Comparison of ENCODE assay signal across 13 cellular contexts in genomic region chr5:138603521-138603920, GRCh38. TPM values are rescaled to one million over a fixed set of nuclear protein-coding genes. Genes with fewer than 3 reads are reported as not detected.
A peak's percentile ranks its signal among the peaks of the same experiment; 100 is the strongest.
DNase-seq lines count a peak whose midpoint lies in the region; ATAC-seq, FAIRE-seq and TF ChIP-seq lines count a peak whose summit lies in the region.
"Had no signal": no experiment of that assay in that cellular context is flagged by ENCODE, and none has a peak within 500 bp of the region (broad histone marks: within the 10 kb centered on the region; RNA-seq: fewer than 3 reads in every experiment).

No MANE protein-coding gene starts in this region.

- TF ChIP-seq CTCF in DND-41 (IDR thresholded peaks at IDR 0.05; ENCODE audit: borderline replicate concordance, extremely low read depth, low read length, poor library complexity, severe bottlenecking) (no peak), MM.1S (IDR thresholded peaks at IDR 0.05; ENCODE audit: low read length) (no peak), hepatocyte (IDR thresholded peaks at IDR 0.05; ENCODE audit: poor library complexity) (no peak)
- no peak for TF ChIP-seq CTCF in CD8-positive, alpha-beta T cell (IDR thresholded peaks at IDR 0.05)

- no peaks in the 10 kb centered on the region for H3F3A ChIP-seq in MM.1S (ENCODE audit: insufficient read depth, low read length)

- POLR2A ChIA-PET in CD8-positive, alpha-beta T cell (lab: Charles Lee) = no interaction called here

- ATAC-seq in DND-41 (ENCODE audit: insufficient read depth, low read depth) = peak; percentile 40; the same call in 2 of the 3 replicates
- peak; percentile 51 for ATAC-seq in GM19023 (IDR thresholded peaks at IDR 0.05; ENCODE audit: unreplicated experiment)
- ATAC-seq in CD8-positive, alpha-beta T cell = no peak

- no peaks in the 10 kb centered on the region for H3K9me3 ChIP-seq in DND-41 (ENCODE audit: insufficient read depth, low read length, severe bottlenecking)
- H3K9me3 ChIP-seq in MM.1S (replicated peaks; ENCODE audit: insufficient read depth, low read length) = no peaks in the 10 kb centered on the region
- no peaks in the 10 kb centered on the region for H3K9me3 ChIP-seq in hepatocyte (ENCODE audit: low read depth)
- no peaks in the 10 kb centered on the region for H3K9me3 ChIP-seq in CD8-positive, alpha-beta T cell (ENCODE audit: low read length)

- no peaks in the 10 kb centered on the region for H3K36me3 Mint-ChIP-seq in CD8-positive, alpha-beta T cell

- H3K79me2 ChIP-seq in DND-41 (ENCODE audit: insufficient read depth, low read length) = no peaks in the 10 kb centered on the region
- H3K79me2 ChIP-seq in MM.1S (ENCODE audit: low read length) = no peaks in the 10 kb centered on the region
- H3K79me2 ChIP-seq in hepatocyte = no peaks in the 10 kb centered on the region

- no peak for TF ChIP-seq POLR2A in H54 (IDR thresholded peaks at IDR 0.05; ENCODE audit: low read depth, low read length)

- H3K4me3 Mint-ChIP-seq in CD8-positive, alpha-beta T cell = no peak overlapping the region

- H3K27ac ChIP-seq in DND-41 (ENCODE audit: low read length) (no peak overlapping the region), MM.1S (ENCODE audit: low read length) (no peak overlapping the region), hepatocyte (no peak overlapping the region)
- H3K27ac ChIP-seq in CD8-positive, alpha-beta T cell (ENCODE audit: low read depth, low read length) = no peak overlapping the region

- H4K20me1 ChIP-seq in DND-41 (ENCODE audit: insufficient read depth, low read length) = no peaks in the 10 kb centered on the region
- H4K20me1 ChIP-seq in MM.1S (ENCODE audit: insufficient read depth, low read length) = no peaks in the 10 kb centered on the region
- H4K20me1 ChIP-seq in hepatocyte (ENCODE audit: insufficient read depth, poor library complexity, severe bottlenecking) = no peaks in the 10 kb centered on the region

- H3K36me3 ChIP-seq in DND-41 (ENCODE audit: insufficient read depth, low read length) = no peaks in the 10 kb centered on the region
- no peaks in the 10 kb centered on the region for H3K36me3 ChIP-seq in MM.1S (replicated peaks; ENCODE audit: insufficient read depth, low read length)
- H3K36me3 ChIP-seq in hepatocyte (replicated peaks; ENCODE audit: insufficient read depth, low read depth) = no peaks in the 10 kb centered on the region
- H3K36me3 ChIP-seq in CD8-positive, alpha-beta T cell (ENCODE audit: insufficient read depth, low read length) = no peaks in the 10 kb centered on the region

- H3K9me2 ChIP-seq in MM.1S (replicated peaks; ENCODE audit: insufficient read depth, low read length) = no peaks in the 10 kb centered on the region
- H3K9me2 ChIP-seq in hepatocyte (replicated peaks; ENCODE audit: insufficient read depth) = no peaks in the 10 kb centered on the region

- intact Hi-C loops in CD8-positive, alpha-beta T cell (cut with DNase I, micrococcal nuclease) = no loop called here

- no peak overlapping the region for H3K9ac ChIP-seq in DND-41 (ENCODE audit: low read depth, low read length)
- no peak overlapping the region for H3K9ac ChIP-seq in MM.1S (ENCODE audit: low read length)

- H3K27me3 ChIP-seq in DND-41 (ENCODE audit: insufficient read depth, low read length, poor library complexity) = no peaks in the 10 kb centered on the region
- H3K27me3 ChIP-seq in MM.1S (replicated peaks; ENCODE audit: insufficient read depth, low read length) = no peaks in the 10 kb centered on the region
- H3K27me3 ChIP-seq in hepatocyte = no peaks in the 10 kb centered on the region
- no peaks in the 10 kb centered on the region for H3K27me3 ChIP-seq in CD8-positive, alpha-beta T cell (ENCODE audit: insufficient read depth, low read length)

- H3K4me2 ChIP-seq in DND-41 (ENCODE audit: insufficient read depth, low read length) (no peak overlapping the region), MM.1S (ENCODE audit: low read depth, low read length) (peak overlapping the region; percentile 31; the same call in 1 of the 2 replicates), hepatocyte (no peak overlapping the region)

- H3K27ac Mint-ChIP-seq in CD8-positive, alpha-beta T cell = no peak overlapping the region

- peaks cover 52% of the 10 kb centered on the region for H3K27me3 Mint-ChIP-seq in CD8-positive, alpha-beta T cell (ENCODE audit: low read depth)

- CTCF ChIA-PET in CD8-positive, alpha-beta T cell (lab: Charles Lee) = no interaction called here

- no peak overlapping the region for H2AFZ ChIP-seq in DND-41 (ENCODE audit: low read depth, low read length)
- H2AFZ ChIP-seq in MM.1S (ENCODE audit: low read length) = peak overlapping the region; percentile 33; the same call in 1 of the 2 replicates
- H2AFZ ChIP-seq in hepatocyte = no peak overlapping the region

- H3K4me3 ChIP-seq in DND-41 (ENCODE audit: low read depth in 1 of 2, low read length in 2 of 2) = no peak overlapping the region
- H3K4me3 ChIP-seq in MM.1S (ENCODE audit: low read length) = no peak overlapping the region
- no peak overlapping the region for H3K4me3 ChIP-seq in hepatocyte
- H3K4me3 ChIP-seq in CD8-positive, alpha-beta T cell (ENCODE audit: low read depth, low read length) = no peak overlapping the region

- H3K4me1 ChIP-seq in DND-41 (ENCODE audit: insufficient read depth, low read length) (peaks cover 18% of the 10 kb centered on the region), MM.1S (ENCODE audit: low read length) (peaks cover 25% of the 10 kb centered on the region), hepatocyte (ENCODE audit: insufficient read depth) (no peaks in the 10 kb centered on the region)
- H3K4me1 ChIP-seq in CD8-positive, alpha-beta T cell (ENCODE audit: insufficient read depth, low read length) = no peaks in the 10 kb centered on the region

- WGBS in hepatocyte (ENCODE audit: low lambda C conversion rate, missing lambda C conversion rate) = 41% methylated on average over 2 of the region's 2 CpGs

- peak; percentile 14 for DNase-seq in DND-41
- DNase-seq in MM.1S = peak; percentile 15
- DNase-seq in hepatocyte (ENCODE audit: low spot score) = peak; percentile 39
- DNase-seq in MV-4-11 (lab: John Stamatoyannopoulos, UW) = no peak
- DNase-seq in H54 (ENCODE audit: insufficient read length, low spot score) = no peak
- DNase-seq in CD8-positive, alpha-beta T cell = no peak
- no peak for DNase-seq in GF-D8 (lab: John Stamatoyannopoulos, UW)
- DNase-seq: activated CD4-positive, alpha-beta T cell treated with anti-CD3 and anti-CD28 coated beads for 1 hour; COR-L47; NK-92 treated with Interleukin-12 subunit alpha and Interleukin-12 subunit beta, amount 100 ng/mL, for 24 hours had no signal

- H3K4me1 Mint-ChIP-seq in CD8-positive, alpha-beta T cell (ENCODE audit: low read depth) = peaks cover 4% of the 10 kb centered on the region

- no peaks in the 10 kb centered on the region for H3K9me3 Mint-ChIP-seq in CD8-positive, alpha-beta T cell

- no peak for FAIRE-seq in H54 (lab: Jason Lieb, UNC)
- FAIRE-seq: colon, HTR-8/SVneo had no signal

RNA-seq across cellular contexts. Expression of gene HSPA9, which starts 28.3 kb away (rescaled TPM):
- 383 and 429 TPM in 2 replicates for total RNA-seq in hepatocyte
- 211 and 212 TPM in 2 replicates for polyA plus RNA-seq in hepatocyte
- 100 to 1,000 TPM; 464 to 500 TPM for total RNA-seq in CD8-positive, alpha-beta T cell

Comparison
In these comparisons a context has a peak if more than half of its experiments do, and no peak if none do; other contexts are left out.
1. DNase-seq: peak in DND-41 (single experiment), MM.1S (single experiment) and hepatocyte (single experiment); none in MV-4-11 (single experiment), H54 (single experiment), CD8-positive, alpha-beta T cell (0 of 7) and GF-D8 (single experiment).